32 cellular contexts compared by ENCODE assay signal in genomic region chr20:37152284-37152683, GRCh38. TPM values are rescaled to one million over a fixed set of nuclear protein-coding genes. Genes with fewer than 3 reads are reported as not detected.
"Had no signal": no experiment of that assay in that cellular context is flagged by ENCODE, and none has a peak within 500 bp of the region (broad histone marks: within the 10 kb centered on the region; RNA-seq: fewer than 3 reads in every experiment).

No MANE protein-coding gene starts in this region.

- H3K27me3 ChIP-seq: ascending aorta, body of pancreas, SJSA1 had no signal

- H3K9me3 ChIP-seq: ascending aorta, body of pancreas, SJSA1 had no signal

- H3K4me3 ChIP-seq: ascending aorta, body of pancreas, SJSA1 had no signal

- DNase-seq: activated B cell treated with CpG ODN at 0.5 μM for 24 hours; activated CD4-positive, alpha-beta T cell treated with anti-CD3 and anti-CD28 coated beads for 1 hour; activated CD4-positive, alpha-beta T cell treated with anti-CD3 and anti-CD28 coated beads, Interleukin-2, amount 10 ng/mL, durations not matched to agents 24 days and 14 days; activated CD4-positive, alpha-beta T cell treated with anti-CD3 and anti-CD28 coated beads, Interleukin-2, amount 50 U/mL, for 48 hours; activated CD8-positive, alpha-beta memory T cell treated with anti-CD3 and anti-CD28 coated beads, Interleukin-2, amount 10 ng/mL, durations not matched to agents 7 days and 5 days; activated effector memory CD4-positive, alpha-beta T cell treated with anti-CD3 and anti-CD28 coated beads, Interleukin-2, amount 50 U/mL, for 16 hours; activated naive CD4-positive, alpha-beta T cell treated with Interleukin-2 at 50 U/mL for 16 hours; activated naive CD8-positive, alpha-beta T cell treated with anti-CD3 and anti-CD28 coated beads, Interleukin-2, amount 50 U/mL, for 24 hours; activated T-cell treated with anti-CD3 and anti-CD28 coated beads, Interleukin-2, amount 50 U/mL, for 4 hours; amniotic stem cell; body of pancreas; central memory CD4-positive, alpha-beta T cell; NCI-H1092; NCI-H1417 treated with DMSO at 0.1 percent for 48 hours; NCI-H1694; NCI-H2029; NCI-H345; NCI-H510A; NCI-H526 treated with DMSO at 0.1 percent for 48 hours; NCI-H82; NK-92 treated with Interleukin-12 subunit alpha and Interleukin-12 subunit beta, amount 100 ng/mL, for 24 hours; OCI-M1; RPMI8226; T-helper 17 cell; T-helper 9 cell had no signal

- H3K27ac ChIP-seq: ascending aorta, body of pancreas, KMS-11, SJSA1 had no signal

- H3K36me3 ChIP-seq: ascending aorta, SJSA1 had no signal

- ATAC-seq: activated CD8-positive, alpha-beta memory T cell treated with anti-CD3 and anti-CD28 coated beads, Interleukin-2, amount 10 ng/mL, durations not matched to agents 7 days and 5 days; activated naive CD4-positive, alpha-beta T cell treated with anti-CD3 and anti-CD28 coated beads, Interleukin-2, amount 50 U/mL, for 72 hours; activated naive CD8-positive, alpha-beta T cell treated with anti-CD3 and anti-CD28 coated beads, Interleukin-2, amount 50 U/mL, for 24 hours; activated T-cell treated with anti-CD3 and anti-CD28 coated beads, Interleukin-2, amount 50 U/mL, for 4 hours; body of pancreas; Panc1; Right ventricle myocardium inferior; SK-N-SH treated with all-trans-retinoic acid at 6 μM for 48 hours; T-helper 17 cell had no signal

- H3K4me1 ChIP-seq: ascending aorta, body of pancreas, SJSA1 had no signal

RNA-seq across cellular contexts. Expression of gene MROH8, which starts 27.1 kb away (rescaled TPM):
- total RNA-seq: ascending aorta had no signal
